Comparison of ENCODE assay signal across 9 cellular contexts in the genomic region with DNA sequence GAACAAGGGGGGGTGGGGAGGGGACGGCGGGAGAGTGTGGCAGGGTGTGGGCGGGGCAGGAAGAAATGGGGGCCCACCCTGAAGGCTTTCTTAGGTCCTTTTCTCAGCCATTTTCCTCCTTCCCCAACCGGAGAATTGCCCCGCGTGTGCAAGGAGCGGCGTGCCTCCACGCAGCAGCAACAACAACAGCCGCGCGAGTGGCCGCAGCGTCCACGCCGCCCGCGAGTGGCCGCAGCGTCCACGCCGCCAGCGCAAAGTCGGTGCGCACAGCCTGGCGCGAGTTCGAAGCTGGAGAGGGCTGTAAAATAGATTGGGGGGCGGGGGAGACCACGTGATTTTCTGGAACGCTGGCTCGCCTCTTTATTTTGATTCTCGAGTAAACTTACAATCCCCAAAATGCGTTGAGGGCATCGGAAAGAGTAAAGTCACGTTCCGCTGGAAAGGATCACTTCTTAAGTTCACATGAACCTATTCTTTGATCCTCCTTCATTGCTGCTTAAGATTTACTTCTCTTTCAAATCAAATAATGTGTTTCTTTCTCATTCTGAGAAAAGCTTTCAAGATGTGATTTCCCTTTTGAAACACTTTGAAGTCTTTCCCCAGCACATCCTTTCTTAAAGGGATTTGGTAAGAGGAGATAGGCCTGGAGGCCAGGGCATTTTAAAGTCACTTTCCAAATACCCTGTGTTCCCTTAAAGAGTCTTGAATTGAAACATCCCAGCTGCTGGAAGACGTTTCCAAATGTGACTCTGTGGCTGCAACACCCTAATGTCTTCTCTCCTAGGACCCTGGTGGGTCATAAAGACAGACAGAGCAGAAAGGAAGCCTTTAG.
DNase-seq lines count a peak whose midpoint lies in the region; ATAC-seq and TF ChIP-seq lines count a peak whose summit lies in the region.
"Had no signal": no experiment of that assay in that cellular context is flagged by ENCODE, and none has a peak within 500 bp of the region (broad histone marks: within the 10 kb centered on the region; RNA-seq: fewer than 3 reads in every experiment).

No MANE protein-coding gene starts in this region.

- DNase-seq in DND-41 (no peak), Panc1 (ENCODE audit: low read depth, low spot score) (no peak), mucosa of descending colon (peak; percentile 54 to 65 (median 60)), RWPE1 (ENCODE audit: low spot score) (no peak)
- DNase-seq in central memory CD8-positive, alpha-beta T cell (ENCODE audit: low spot score in 2 of 2): no peak
- DNase-seq in stimulated activated naive CD8-positive, alpha-beta T cell treated with anti-CD3 and anti-CD28 coated beads, Interleukin-15, amount 100 ng/mL, for 72 hours: peak; percentile 46 to 54

- H3K4me1 Mint-ChIP-seq in central memory CD8-positive, alpha-beta T cell: peaks cover 31% of the 10 kb centered on the region
- peaks cover 69% of the 10 kb centered on the region for H3K4me1 Mint-ChIP-seq in stimulated activated naive CD8-positive, alpha-beta T cell treated with anti-CD3 and anti-CD28 coated beads, Interleukin-15, amount 100 ng/mL, for 72 hours

- H3K4me3 Mint-ChIP-seq in central memory CD8-positive, alpha-beta T cell: peak overlapping the region; percentile 79
- peak overlapping the region; percentile 75 to 87 for H3K4me3 Mint-ChIP-seq in stimulated activated naive CD8-positive, alpha-beta T cell treated with anti-CD3 and anti-CD28 coated beads, Interleukin-15, amount 100 ng/mL, for 72 hours

- H3K4me3 ChIP-seq in DND-41 (ENCODE audit: low read depth in 1 of 2, low read length in 2 of 2) (no peak overlapping the region), Panc1 (ENCODE audit: low read depth in 2 of 2, low read length in 2 of 2) (no peak overlapping the region), mucosa of descending colon (no peak overlapping the region)
- H3K4me3 ChIP-seq: HAP-1 had no signal

- H3K9me3 ChIP-seq in DND-41 (ENCODE audit: insufficient read depth, low read length, severe bottlenecking) (no peaks in the 10 kb centered on the region), Panc1 (ENCODE audit: control insufficient read depth, insufficient read depth, low read depth, low read length) (no peaks in the 10 kb centered on the region), mucosa of descending colon (no peaks in the 10 kb centered on the region)
- H3K9me3 ChIP-seq: HAP-1 had no signal

- H3K27ac Mint-ChIP-seq in central memory CD8-positive, alpha-beta T cell (ENCODE audit: low read depth): peak overlapping the region; percentile 45
- peak overlapping the region; percentile 96 to 98 for H3K27ac Mint-ChIP-seq in stimulated activated naive CD8-positive, alpha-beta T cell treated with anti-CD3 and anti-CD28 coated beads, Interleukin-15, amount 100 ng/mL, for 72 hours

- H3K36me3 Mint-ChIP-seq in central memory CD8-positive, alpha-beta T cell (ENCODE audit: insufficient read depth): peaks cover 2% of the 10 kb centered on the region

- H3K4me1 ChIP-seq in DND-41 (ENCODE audit: insufficient read depth, low read length): peaks cover 15% of the 10 kb centered on the region
- H3K4me1 ChIP-seq in Panc1 (ENCODE audit: control insufficient read depth, insufficient read depth, low read length): peaks cover 60% of the 10 kb centered on the region
- H3K4me1 ChIP-seq in mucosa of descending colon (ENCODE audit: low read depth): peaks cover 15% of the 10 kb centered on the region

- H3K9me3 Mint-ChIP-seq in central memory CD8-positive, alpha-beta T cell: no peaks in the 10 kb centered on the region
- H3K9me3 Mint-ChIP-seq in stimulated activated naive CD8-positive, alpha-beta T cell treated with anti-CD3 and anti-CD28 coated beads, Interleukin-15, amount 100 ng/mL, for 72 hours: no peaks in the 10 kb centered on the region

- no peaks in the 10 kb centered on the region for H4K20me1 ChIP-seq in DND-41 (ENCODE audit: insufficient read depth, low read length)

- no peaks in the 10 kb centered on the region for H3K79me2 ChIP-seq in DND-41 (ENCODE audit: insufficient read depth, low read length)

- POLR2A ChIA-PET in Panc1 (lab: Charles Lee) (interaction anchor here (0.5 kb wide), 1 partner anchor 241 kb away, joined by 3 read pairs; no protein-coding TSS in a partner anchor), RWPE1 (lab: Yijun Ruan, JAX; ENCODE audit: low non-redundant PET) (no interaction called here)

- H3K27ac ChIP-seq in DND-41 (ENCODE audit: low read length) (peak overlapping the region; percentile 33), Panc1 (ENCODE audit: low read length) (peak overlapping the region; percentile 100), RWPE1 (no peak overlapping the region)

- in situ Hi-C loops in Panc1 (cut with HindIII; ENCODE audit: low pct_unique_long_range_greater_than_20kb, low sequenced_read_pairs): no loop called here

- no peaks in the 10 kb centered on the region for H3K27me3 Mint-ChIP-seq in central memory CD8-positive, alpha-beta T cell
- no peaks in the 10 kb centered on the region for H3K27me3 Mint-ChIP-seq in stimulated activated naive CD8-positive, alpha-beta T cell treated with anti-CD3 and anti-CD28 coated beads, Interleukin-15, amount 100 ng/mL, for 72 hours

- H3K36me3 ChIP-seq in DND-41 (ENCODE audit: insufficient read depth, low read length): no peaks in the 10 kb centered on the region
- H3K36me3 ChIP-seq in Panc1 (ENCODE audit: control insufficient read depth, insufficient read depth, low read length): no peaks in the 10 kb centered on the region
- H3K36me3 ChIP-seq in mucosa of descending colon (ENCODE audit: low read depth): no peaks in the 10 kb centered on the region
- H3K36me3 ChIP-seq: HAP-1 had no signal

- CTCF ChIA-PET in Panc1 (lab: Charles Lee): no interaction called here
- CTCF ChIA-PET in RWPE1 (lab: Yijun Ruan, JAX): interaction anchor here (0.9 to 1.0 kb wide), 2 partner anchors 255 to 279 kb away, joined by 5 read pairs; no protein-coding TSS in a partner anchor

- H3K9ac ChIP-seq in DND-41 (ENCODE audit: low read depth, low read length): no peak overlapping the region

- H3K27me3 ChIP-seq in DND-41 (ENCODE audit: insufficient read depth, low read length, poor library complexity): no peaks in the 10 kb centered on the region
- no peaks in the 10 kb centered on the region for H3K27me3 ChIP-seq in Panc1 (ENCODE audit: control insufficient read depth, insufficient read depth, low read length)

- ATAC-seq in DND-41 (ENCODE audit: insufficient read depth, low read depth) (peak; percentile 39), Panc1 (peak; percentile 43), mucosa of descending colon (peak; percentile 60), HG02623 (IDR thresholded peaks at IDR 0.05; ENCODE audit: unreplicated experiment) (no peak), HG02938 (IDR thresholded peaks at IDR 0.05; ENCODE audit: unreplicated experiment) (no peak)
- ATAC-seq in central memory CD8-positive, alpha-beta T cell (replicated peaks; ENCODE audit: extremely low read depth, poor library complexity, severe bottlenecking): no peak
- peak; percentile 62 for ATAC-seq in stimulated activated naive CD8-positive, alpha-beta T cell treated with anti-CD3 and anti-CD28 coated beads, Interleukin-15, amount 100 ng/mL, for 72 hours

- intact Hi-C loops in Panc1 (cut with micrococcal nuclease; ENCODE audit: unreplicated experiment): no loop called here
- intact Hi-C loops in mucosa of descending colon (cut with DNase I, micrococcal nuclease): no loop called here

- no peak for TF ChIP-seq CTCF in DND-41 (IDR thresholded peaks at IDR 0.05; ENCODE audit: borderline replicate concordance, extremely low read depth, low read length, poor library complexity, severe bottlenecking)
- TF ChIP-seq CTCF in Panc1 (IDR thresholded peaks at IDR 0.05): no peak
- TF ChIP-seq CTCF in mucosa of descending colon (IDR thresholded peaks at IDR 0.05): no peak
- TF ChIP-seq CTCF in RWPE1 (conservative IDR thresholded peaks at IDR 0.05; ENCODE audit: low read depth): no peak

- BruUV-seq in Panc1 (replicated peaks; lab: Mats Ljungman, UMichigan): no TSS peak

- H2AFZ ChIP-seq in DND-41 (ENCODE audit: low read depth, low read length): peak overlapping the region; percentile 34

- H3K4me2 ChIP-seq in DND-41 (ENCODE audit: insufficient read depth, low read length): no peak overlapping the region

Comparison
In these comparisons a context has a peak if more than half of its experiments do, and no peak if none do; other contexts are left out.
1. ATAC-seq: peak in DND-41 (single experiment), Panc1 (single experiment), mucosa of descending colon (single experiment) and stimulated activated naive CD8-positive, alpha-beta T cell treated with anti-CD3 and anti-CD28 coated beads, Interleukin-15, amount 100 ng/mL, for 72 hours (single experiment); none in central memory CD8-positive, alpha-beta T cell (single experiment), HG02623 (single experiment) and HG02938 (single experiment).
2. DNase-seq: peak in mucosa of descending colon (3 of 3) and stimulated activated naive CD8-positive, alpha-beta T cell treated with anti-CD3 and anti-CD28 coated beads, Interleukin-15, amount 100 ng/mL, for 72 hours (2 of 2); none in DND-41 (single experiment), Panc1 (single experiment), central memory CD8-positive, alpha-beta T cell (0 of 2) and RWPE1 (single experiment).